9 cellular contexts compared by ENCODE assay signal in the genomic region with DNA sequence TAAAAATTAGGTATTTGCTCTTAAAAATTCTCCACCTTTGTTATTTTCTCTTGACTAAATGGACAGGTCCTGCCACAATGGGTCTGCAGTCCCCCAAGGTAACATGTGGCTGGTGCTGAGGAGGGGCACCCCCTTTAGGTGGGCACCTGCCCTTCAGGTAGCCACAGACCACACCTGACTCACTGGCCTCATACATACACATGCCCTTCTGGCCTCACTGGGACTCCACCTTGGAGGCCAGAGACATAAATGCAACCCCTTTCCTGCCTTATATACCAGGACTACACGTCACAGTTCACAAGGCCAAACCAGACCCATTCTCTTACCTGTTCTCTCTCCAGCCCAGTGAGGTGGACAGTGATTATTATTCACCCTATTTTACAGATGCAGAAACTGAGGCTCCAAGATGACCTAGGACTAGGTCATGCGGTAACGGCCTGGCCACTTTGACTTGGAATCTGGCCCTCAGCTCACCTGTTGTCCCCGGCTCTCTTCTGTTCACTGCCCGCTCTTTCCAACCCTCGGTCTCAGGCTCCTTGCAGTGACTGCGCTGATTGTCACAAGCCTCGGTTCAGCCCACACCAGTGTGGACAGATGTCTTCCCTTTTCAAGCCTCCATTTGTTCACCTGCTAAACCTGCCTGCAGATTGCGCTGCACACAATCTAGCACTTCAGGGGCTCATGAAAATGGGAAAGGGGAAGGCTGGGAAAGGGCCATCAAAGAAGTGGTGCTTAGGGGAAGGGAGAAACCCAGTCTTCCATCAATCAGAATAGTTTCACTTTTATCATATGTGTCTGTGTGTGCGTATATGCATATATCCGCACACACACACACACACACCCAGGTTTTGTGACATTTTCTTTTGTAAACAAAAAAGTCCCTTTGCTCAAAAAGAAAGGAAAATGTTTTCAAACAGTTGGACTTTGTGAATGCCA.
DNase-seq lines count a peak whose midpoint lies in the region; ATAC-seq, FAIRE-seq and TF ChIP-seq lines count a peak whose summit lies in the region.
"Had no signal": no experiment of that assay in that cellular context is flagged by ENCODE, and none has a peak within 500 bp of the region (broad histone marks: within the 10 kb centered on the region; RNA-seq: fewer than 3 reads in every experiment).

No MANE protein-coding gene starts in this region.

- no peak overlapping the region for H3K27ac ChIP-seq in OCI-LY7 (ENCODE audit: low read depth, low read length, poor library complexity, severe bottlenecking)
- peak overlapping the region; percentile 69 for H3K27ac ChIP-seq in keratinocyte (ENCODE audit: control insufficient read depth, insufficient read depth, low read length)

- TF ChIP-seq CTCF in OCI-LY7 (conservative IDR thresholded peaks at IDR 0.05; ENCODE audit: low read length) (no peak), keratinocyte (optimal IDR thresholded peaks at IDR 0.05 in 1 of 3, IDR thresholded peaks at IDR 0.05 in 1 of 3, conservative IDR thresholded peaks at IDR 0.05 in 1 of 3; ENCODE audit: extremely low read depth in 1 of 3, insufficient read depth in 2 of 3, low read length in 3 of 3) (no peak)

- H3K4me2 ChIP-seq in OCI-LY7 (ENCODE audit: low read length) (no peak overlapping the region; the same call in 1 of the 2 replicates), keratinocyte (ENCODE audit: control insufficient read depth, extremely low read depth, insufficient read depth, low read depth, low read length) (peak overlapping the region; percentile 39)

- dilution Hi-C loops in keratinocyte (cut with MboI; ENCODE audit: extremely low pct_ligation_motif_present, low sequenced_read_pairs): no loop called here

- H3K4me3 ChIP-seq in OCI-LY7 (ENCODE audit: low read depth, low read length, poor library complexity, severe bottlenecking) (no peak overlapping the region), keratinocyte (ENCODE audit: control insufficient read depth in 2 of 3, extremely low read depth in 1 of 3, insufficient read depth in 2 of 3, low read depth in 1 of 3, low read length in 3 of 3) (peak overlapping the region in 1 of 3 experiments; percentile 13)

- H3K36me3 ChIP-seq in OCI-LY7 (ENCODE audit: insufficient read depth, low read length): no peaks in the 10 kb centered on the region
- no peaks in the 10 kb centered on the region for H3K36me3 ChIP-seq in keratinocyte (ENCODE audit: control insufficient read depth in 2 of 2, extremely low read depth in 1 of 2, insufficient read depth in 2 of 2, low read length in 2 of 2)

- H3K4me1 ChIP-seq in OCI-LY7 (ENCODE audit: insufficient read depth, low read length, poor library complexity, severe bottlenecking) (peaks cover 7% of the 10 kb centered on the region), keratinocyte (ENCODE audit: control insufficient read depth, extremely low read depth, insufficient read depth, low read length) (peaks cover 18% of the 10 kb centered on the region)

- H3K79me2 ChIP-seq in OCI-LY7 (ENCODE audit: insufficient read depth, low read depth, low read length): no peaks in the 10 kb centered on the region
- H3K79me2 ChIP-seq in keratinocyte (ENCODE audit: control insufficient read depth, insufficient read depth, low read length): no peaks in the 10 kb centered on the region

- DNase-seq in OCI-LY7 (ENCODE audit: low spot score) (no peak), keratinocyte (ENCODE audit: low read depth, low spot score) (no peak), AG08395 (ENCODE audit: low spot score) (no peak), DMS 273 treated with DMSO at 0.1 percent for 48 hours (lab: John Stamatoyannopoulos, UW) (no peak), H54 (ENCODE audit: insufficient read length, low spot score) (no peak), DMS153 treated with DMSO at 0.1 percent for 48 hours (lab: John Stamatoyannopoulos, UW; ENCODE audit: unreplicated experiment) (no peak)

- CTCF ChIA-PET in OCI-LY7 (lab: Charles Lee; ENCODE audit: unreplicated experiment): no interaction called here

- H3K9me3 ChIP-seq in OCI-LY7 (ENCODE audit: low read length) (peaks cover 5% of the 10 kb centered on the region; the same call in 1 of the 2 replicates), keratinocyte (ENCODE audit: control insufficient read depth, low read depth, low read length) (no peaks in the 10 kb centered on the region)

- BruUV-seq in OCI-LY7 (replicated peaks; lab: Mats Ljungman, UMichigan): no TSS peak

- TF ChIP-seq POLR2A in H54 (IDR thresholded peaks at IDR 0.05; ENCODE audit: low read depth, low read length): no peak

- no peaks in the 10 kb centered on the region for H4K20me1 ChIP-seq in OCI-LY7 (ENCODE audit: insufficient read depth, low read length)
- H4K20me1 ChIP-seq in keratinocyte (ENCODE audit: control insufficient read depth, extremely low read depth, insufficient read depth, low read length): no peaks in the 10 kb centered on the region

- H2AFZ ChIP-seq in OCI-LY7 (ENCODE audit: low read length) (peak overlapping the region; percentile 38; the same call in 1 of the 2 replicates), keratinocyte (ENCODE audit: control insufficient read depth, low read length) (peak overlapping the region; percentile 8)

- peak; percentile 45 for ATAC-seq in GM18498 (IDR thresholded peaks at IDR 0.05; ENCODE audit: unreplicated experiment)
- peak; percentile 21 for ATAC-seq in GM21737 (IDR thresholded peaks at IDR 0.05; ENCODE audit: unreplicated experiment)

- no peak overlapping the region for H3K9ac ChIP-seq in keratinocyte (ENCODE audit: control insufficient read depth, extremely low read depth, insufficient read depth, low read length)

- H3K9me1 ChIP-seq in keratinocyte (ENCODE audit: control insufficient read depth, extremely low read depth, insufficient read depth, low read length): no peaks in the 10 kb centered on the region

- H3K9me2 ChIP-seq in OCI-LY7 (ENCODE audit: insufficient read depth, low read length): no peaks in the 10 kb centered on the region

- no peaks in the 10 kb centered on the region for H3K27me3 ChIP-seq in keratinocyte (ENCODE audit: control insufficient read depth, extremely low read depth, insufficient read depth, low read length)

- POLR2A ChIA-PET in OCI-LY7 (lab: Charles Lee): interaction anchor here (1.1 kb wide), 1 partner anchor 22 kb away, joined by 4 read pairs; no protein-coding TSS in a partner anchor

- intact Hi-C loops in OCI-LY7 (cut with micrococcal nuclease; ENCODE audit: unreplicated experiment): loop anchor here (10.0 kb wide), 1 partner anchor 724 kb away; no protein-coding TSS in a partner anchor

- FAIRE-seq in keratinocyte (lab: Jason Lieb, UNC): no peak
- no peak for FAIRE-seq in H54 (lab: Jason Lieb, UNC)
- FAIRE-seq: G401.6 had no signal
